Comparison of ENCODE assay signal across 23 cellular contexts in the genomic region with DNA sequence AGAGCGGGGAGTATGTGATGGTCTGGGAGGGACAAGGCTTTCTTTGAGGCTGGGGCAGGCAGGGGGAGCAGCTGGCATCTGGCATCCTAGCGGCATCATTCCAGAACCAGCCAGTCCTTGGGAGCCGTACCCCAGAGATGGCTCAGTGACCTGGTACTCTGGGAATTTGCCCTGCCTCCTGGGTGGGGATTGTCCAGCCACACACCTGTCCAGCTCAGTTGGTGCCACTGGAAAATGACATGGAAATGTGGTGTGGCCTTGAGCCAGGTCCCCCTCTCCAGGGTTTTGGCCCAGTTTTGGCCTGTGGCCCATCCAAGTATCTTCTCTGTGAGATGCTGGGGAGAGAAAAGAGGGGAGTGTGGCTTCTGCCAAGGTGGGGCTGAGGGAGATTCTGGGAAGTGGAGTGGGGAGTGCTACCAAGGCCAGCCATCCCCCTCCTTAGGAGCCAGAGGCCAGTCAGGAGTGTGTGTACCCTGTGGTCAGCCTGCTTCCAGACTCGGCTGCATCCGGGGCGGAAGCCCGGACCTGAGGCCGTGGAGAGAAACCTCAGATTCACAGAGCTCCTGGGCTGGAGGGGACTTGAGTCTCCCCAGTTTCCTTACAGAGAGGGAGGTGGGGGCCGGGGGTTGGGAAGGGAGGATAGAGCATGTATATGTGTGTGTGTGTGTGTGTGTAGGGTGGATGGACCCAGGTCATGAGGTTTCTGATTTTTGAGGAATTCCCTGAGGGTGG. TPM values are rescaled to one million over a fixed set of nuclear protein-coding genes. Genes with fewer than 3 reads are reported as not detected.
DNase-seq lines count a peak whose midpoint lies in the region; ATAC-seq, FAIRE-seq and TF ChIP-seq lines count a peak whose summit lies in the region.
"Had no signal": no experiment of that assay in that cellular context is flagged by ENCODE, and none has a peak within 500 bp of the region (broad histone marks: within the 10 kb centered on the region; RNA-seq: fewer than 3 reads in every experiment).

No MANE protein-coding gene starts in this region.

- H3K4me1 ChIP-seq in neural progenitor cell: peaks cover 7% of the 10 kb centered on the region

- no peak for TF ChIP-seq POLR2A in GM12892 (IDR thresholded peaks at IDR 0.05; ENCODE audit: low read depth, low read length)

- no peaks in the 10 kb centered on the region for H3F3A ChIP-seq in neural progenitor cell (ENCODE audit: low read depth)

- no peaks in the 10 kb centered on the region for H4K20me1 ChIP-seq in neural progenitor cell (ENCODE audit: low read depth)

- no peak overlapping the region for H2AFZ ChIP-seq in neural progenitor cell (replicated peaks)
- H2AFZ ChIP-seq: hepatocyte had no signal

- no peaks in the 10 kb centered on the region for H3K36me3 Mint-ChIP-seq in chondrocyte (ENCODE audit: low read depth)
- no peaks in the 10 kb centered on the region for H3K36me3 Mint-ChIP-seq in neural progenitor cell
- H3K36me3 Mint-ChIP-seq: activated naive CD4-positive, alpha-beta T cell treated with anti-CD3 and anti-CD28 coated beads, Interleukin-2, amount 10 ng/mL, durations not matched to agents 7 days and 5 days; CD8-positive, alpha-beta T cell; natural killer cell treated with Interleukin-12 subunit alpha and Interleukin-12 subunit beta and Interleukin-15 and Interleukin-18, amount 100 ng/mL, for 72 hours had no signal

- H3K4me1 Mint-ChIP-seq in chondrocyte (ENCODE audit: low read depth) (peaks cover 78% of the 10 kb centered on the region), neural progenitor cell (peaks cover 25% of the 10 kb centered on the region)
- H3K4me1 Mint-ChIP-seq: activated naive CD4-positive, alpha-beta T cell treated with anti-CD3 and anti-CD28 coated beads, Interleukin-2, amount 10 ng/mL, durations not matched to agents 7 days and 5 days had no signal

- no peaks in the 10 kb centered on the region for H3K79me2 ChIP-seq in neural progenitor cell (ENCODE audit: low read depth)
- H3K79me2 ChIP-seq: hepatocyte had no signal

- H3K27me3 ChIP-seq in neural progenitor cell: no peaks in the 10 kb centered on the region
- H3K27me3 ChIP-seq: hepatocyte, suprapubic skin had no signal

- H3K27ac Mint-ChIP-seq in chondrocyte (ENCODE audit: unreplicated experiment) (peak overlapping the region; percentile 22), neural progenitor cell (peak overlapping the region; percentile 65)
- H3K27ac Mint-ChIP-seq: activated naive CD4-positive, alpha-beta T cell treated with anti-CD3 and anti-CD28 coated beads, Interleukin-2, amount 10 ng/mL, durations not matched to agents 7 days and 5 days; CD8-positive, alpha-beta T cell; natural killer cell treated with Interleukin-12 subunit alpha and Interleukin-12 subunit beta and Interleukin-15 and Interleukin-18, amount 100 ng/mL, for 72 hours had no signal

- H3K4me3 ChIP-seq in neural progenitor cell: no peak overlapping the region
- H3K4me3 ChIP-seq: coronary artery, hepatocyte, suprapubic skin had no signal

- ATAC-seq in left cardiac atrium (no peak), Right ventricle myocardium inferior (no peak), HG03442 (IDR thresholded peaks at IDR 0.05; ENCODE audit: unreplicated experiment) (no peak)
- ATAC-seq: CD8-positive, alpha-beta T cell; natural killer cell treated with Interleukin-12 subunit alpha and Interleukin-12 subunit beta and Interleukin-15 and Interleukin-18, amount 100 ng/mL, for 72 hours had no signal

- DNase-seq in left cardiac atrium (peak; percentile 9), Right ventricle myocardium inferior (ENCODE audit: missing footprints) (no peak), chondrocyte (ENCODE audit: low spot score) (peak; percentile 47), neural progenitor cell (ENCODE audit: low spot score) (no peak), urothelium cell line (ENCODE audit: low spot score) (no peak), DMS79 (lab: John Stamatoyannopoulos, UW) (no peak), GM12892 (ENCODE audit: insufficient read length) (no peak)
- DNase-seq: activated CD4-positive, alpha-beta T cell treated with anti-CD3 and anti-CD28 coated beads for 48 hours; activated CD8-positive, alpha-beta memory T cell treated with anti-CD3 and anti-CD28 coated beads, Interleukin-2, amount 50 U/mL, for 48 hours; activated naive CD4-positive, alpha-beta T cell treated with anti-CD3 and anti-CD28 coated beads, Interleukin-2, amount 10 ng/mL, durations not matched to agents 7 days and 5 days; CD8-positive, alpha-beta T cell; DND-41; KG1; NCI-H1048; NCI-H2029 treated with DMSO at 0.1 percent for 48 hours; SHP77; T-helper 1 cell had no signal

- H3K27me3 Mint-ChIP-seq in chondrocyte (ENCODE audit: low read depth): no peaks in the 10 kb centered on the region
- peaks cover 10% of the 10 kb centered on the region for H3K27me3 Mint-ChIP-seq in neural progenitor cell (ENCODE audit: insufficient read depth, low read depth)

- H3K4me3 Mint-ChIP-seq in chondrocyte (ENCODE audit: unreplicated experiment) (no peak overlapping the region), neural progenitor cell (no peak overlapping the region)
- H3K4me3 Mint-ChIP-seq: activated naive CD4-positive, alpha-beta T cell treated with anti-CD3 and anti-CD28 coated beads, Interleukin-2, amount 10 ng/mL, durations not matched to agents 7 days and 5 days; CD8-positive, alpha-beta T cell; natural killer cell treated with Interleukin-12 subunit alpha and Interleukin-12 subunit beta and Interleukin-15 and Interleukin-18, amount 100 ng/mL, for 72 hours had no signal

- intact Hi-C loops in left cardiac atrium (cut with DNase I): no loop called here
- intact Hi-C loops in Right ventricle myocardium inferior (cut with DNase I): loop anchor here (5.0 kb wide), 1 partner anchor 71 kb away; no protein-coding TSS in a partner anchor

- no peaks in the 10 kb centered on the region for H3K9me3 ChIP-seq in neural progenitor cell (ENCODE audit: low read depth)
- H3K9me3 ChIP-seq: suprapubic skin had no signal

- H3K27ac ChIP-seq in neural progenitor cell: no peak overlapping the region
- H3K27ac ChIP-seq: coronary artery, hepatocyte had no signal

- FAIRE-seq in urothelium cell line (lab: Jason Lieb, UNC) (peak; percentile 46), GM12892 (lab: Jason Lieb, UNC) (no peak)
- FAIRE-seq: astrocyte had no signal

- TF ChIP-seq CTCF in chondrocyte (IDR thresholded peaks at IDR 0.05) (no peak), neural progenitor cell (IDR thresholded peaks at IDR 0.05) (no peak)

- no peak overlapping the region for H3K4me2 ChIP-seq in neural progenitor cell
- H3K4me2 ChIP-seq: hepatocyte had no signal

- H3K9ac ChIP-seq in neural progenitor cell: no peak overlapping the region

- H3K9me3 Mint-ChIP-seq in chondrocyte (ENCODE audit: low read depth): no peaks in the 10 kb centered on the region
- no peaks in the 10 kb centered on the region for H3K9me3 Mint-ChIP-seq in neural progenitor cell
- H3K9me3 Mint-ChIP-seq: activated naive CD4-positive, alpha-beta T cell treated with anti-CD3 and anti-CD28 coated beads, Interleukin-2, amount 10 ng/mL, durations not matched to agents 7 days and 5 days; CD8-positive, alpha-beta T cell; natural killer cell treated with Interleukin-12 subunit alpha and Interleukin-12 subunit beta and Interleukin-15 and Interleukin-18, amount 100 ng/mL, for 72 hours had no signal

- no peaks in the 10 kb centered on the region for H3K36me3 ChIP-seq in neural progenitor cell
- H3K36me3 ChIP-seq: suprapubic skin had no signal

RNA-seq across cellular contexts. Expression of gene KRT80, which starts 14.7 kb away (rescaled TPM):
- total RNA-seq in left cardiac atrium (under 1 TPM in 1 of 2 donors, not detected in 1; 0.44 TPM), Right ventricle myocardium inferior (not detected), chondrocyte (10.7 to 17.0 TPM (median 12.1 TPM) in 3 replicates), neural progenitor cell (ENCODE audit: low replicate concordance) (0.12 TPM in 1 of 2 replicates, not detected in the other)
- not detected for polyA plus RNA-seq in GM12892 (2012; ENCODE audit: missing spikeins)
- total RNA-seq: CD8-positive, alpha-beta T cell; natural killer cell treated with Interleukin-12 subunit alpha and Interleukin-12 subunit beta and Interleukin-15 and Interleukin-18, amount 100 ng/mL, for 72 hours had no signal

RNA-seq across cellular contexts. Expression of gene KRT7, which starts 26.6 kb away (rescaled TPM):
- total RNA-seq in left cardiac atrium: 10 to 100 TPM in 1 of 2 donors, 1 to 10 TPM in 1; 1.0 to 34.3 TPM
- total RNA-seq in Right ventricle myocardium inferior: not detected
- total RNA-seq in chondrocyte: 187 to 277 TPM (median 266 TPM) in 3 replicates
- 3.2 TPM in 1 of 2 replicates, not detected in the other for total RNA-seq in neural progenitor cell (ENCODE audit: low replicate concordance)
- 10.7 TPM for polyA plus RNA-seq in GM12892 (2012; ENCODE audit: missing spikeins)
- total RNA-seq: CD8-positive, alpha-beta T cell had no signal

Comparison
In these comparisons a context has a peak if more than half of its experiments do, and no peak if none do; other contexts are left out.
1. DNase-seq: peak in left cardiac atrium (single experiment) and chondrocyte (single experiment); none in Right ventricle myocardium inferior (single experiment), neural progenitor cell (single experiment), urothelium cell line (single experiment), DMS79 (single experiment) and GM12892 (single experiment).